ENCODE assay signal across 10 cellular contexts in genomic region chr6:2658788-2659187, GRCh38.
DNase-seq lines count a peak whose midpoint lies in the region; ATAC-seq and TF ChIP-seq lines count a peak whose summit lies in the region.
"Had no signal": no experiment of that assay in that cellular context is flagged by ENCODE, and none has a peak within 500 bp of the region (broad histone marks: within the 10 kb centered on the region; RNA-seq: fewer than 3 reads in every experiment).

No MANE protein-coding gene starts in this region.

- H3K27me3 Mint-ChIP-seq in activated CD8-positive, alpha-beta T cell treated with anti-CD3 and anti-CD28 coated beads for 36 hours: no peaks in the 10 kb centered on the region
- peaks cover 10% of the 10 kb centered on the region for H3K27me3 Mint-ChIP-seq in activated CD8-positive, alpha-beta T cell treated with anti-CD3 and anti-CD28 coated beads, Interleukin-2, amount 10 ng/mL, durations not matched to agents 7 days and 5 days (ENCODE audit: low read depth)
- H3K27me3 Mint-ChIP-seq in WTC11 (ENCODE audit: low read depth): peaks cover 2% of the 10 kb centered on the region

- H3K27me3 ChIP-seq in upper lobe of right lung: no peaks in the 10 kb centered on the region
- H3K27me3 ChIP-seq in A673 (replicated peaks; ENCODE audit: insufficient read depth, low read depth, low read length, poor library complexity): no peaks in the 10 kb centered on the region

- POLR2A ChIA-PET in activated CD8-positive, alpha-beta T cell treated with anti-CD3 and anti-CD28 coated beads for 36 hours (lab: Charles Lee): no interaction called here
- POLR2A ChIA-PET in activated CD8-positive, alpha-beta T cell treated with anti-CD3 and anti-CD28 coated beads, Interleukin-2, amount 10 ng/mL, durations not matched to agents 7 days and 5 days (lab: Charles Lee): no interaction called here
- POLR2A ChIA-PET in WTC11 (lab: Charles Lee): no interaction called here
- POLR2A ChIA-PET in A673 (lab: Charles Lee; ENCODE audit: low non-redundant PET): no interaction called here

- H3K4me3 Mint-ChIP-seq in activated CD8-positive, alpha-beta T cell treated with anti-CD3 and anti-CD28 coated beads for 36 hours: no peak overlapping the region
- H3K4me3 Mint-ChIP-seq in activated CD8-positive, alpha-beta T cell treated with anti-CD3 and anti-CD28 coated beads, Interleukin-2, amount 10 ng/mL, durations not matched to agents 7 days and 5 days: no peak overlapping the region
- no peak overlapping the region for H3K4me3 Mint-ChIP-seq in WTC11
- H3K4me3 Mint-ChIP-seq: central memory CD8-positive, alpha-beta T cell had no signal

- H3K27ac ChIP-seq in upper lobe of right lung (no peak overlapping the region), A673 (ENCODE audit: low read depth, low read length, poor library complexity, severe bottlenecking) (no peak overlapping the region)
- H3K27ac ChIP-seq: HL-60 had no signal

- H3K4me3 ChIP-seq in upper lobe of right lung (no peak overlapping the region), A673 (ENCODE audit: low read depth, low read length, poor library complexity, severe bottlenecking) (no peak overlapping the region)

- H3K4me1 ChIP-seq in upper lobe of right lung (no peaks in the 10 kb centered on the region), A673 (ENCODE audit: insufficient read depth, low read length, poor library complexity, severe bottlenecking) (no peaks in the 10 kb centered on the region)

- intact Hi-C loops in activated CD8-positive, alpha-beta T cell treated with anti-CD3 and anti-CD28 coated beads for 36 hours (cut with micrococcal nuclease): no loop called here
- intact Hi-C loops in upper lobe of right lung (cut with DNase I): no loop called here
- intact Hi-C loops in A673 (cut with micrococcal nuclease; ENCODE audit: unreplicated experiment): no loop called here

- no peak for TF ChIP-seq CTCF in activated CD8-positive, alpha-beta T cell treated with anti-CD3 and anti-CD28 coated beads for 36 hours (IDR thresholded peaks at IDR 0.05)
- TF ChIP-seq CTCF in upper lobe of right lung (IDR thresholded peaks at IDR 0.05) (no peak), WTC11 (IDR thresholded peaks at IDR 0.05) (no peak), A673 (conservative IDR thresholded peaks at IDR 0.05; ENCODE audit: low read depth, low read length) (no peak)

- ATAC-seq in activated CD8-positive, alpha-beta T cell treated with anti-CD3 and anti-CD28 coated beads for 36 hours: peak; percentile 17
- ATAC-seq in activated CD8-positive, alpha-beta T cell treated with anti-CD3 and anti-CD28 coated beads, Interleukin-2, amount 10 ng/mL, durations not matched to agents 7 days and 5 days: no peak
- ATAC-seq in HG03039 (IDR thresholded peaks at IDR 0.05; ENCODE audit: unreplicated experiment): peak; percentile 70
- ATAC-seq in upper lobe of right lung: peak; percentile 70
- no peak for ATAC-seq in WTC11

- peak; percentile 10 for DNase-seq in activated CD8-positive, alpha-beta T cell treated with anti-CD3 and anti-CD28 coated beads for 36 hours
- no peak for DNase-seq in activated CD8-positive, alpha-beta T cell treated with anti-CD3 and anti-CD28 coated beads, Interleukin-2, amount 10 ng/mL, durations not matched to agents 7 days and 5 days
- peak; percentile 63 for DNase-seq in RPMI7951 (ENCODE audit: low read depth)
- DNase-seq in upper lobe of right lung: no peak
- no peak for DNase-seq in WTC11 (ENCODE audit: low spot score)
- no peak for DNase-seq in A673 (ENCODE audit: low spot score)
- DNase-seq in DMS79 treated with DMSO at 0.1 percent for 48 hours (lab: John Stamatoyannopoulos, UW): no peak

- BruUV-seq in A673 (replicated peaks; lab: Mats Ljungman, UMichigan): no TSS peak

- no peaks in the 10 kb centered on the region for H3K36me3 Mint-ChIP-seq in activated CD8-positive, alpha-beta T cell treated with anti-CD3 and anti-CD28 coated beads for 36 hours (ENCODE audit: low read depth)
- H3K36me3 Mint-ChIP-seq in activated CD8-positive, alpha-beta T cell treated with anti-CD3 and anti-CD28 coated beads, Interleukin-2, amount 10 ng/mL, durations not matched to agents 7 days and 5 days (ENCODE audit: low read depth): no peaks in the 10 kb centered on the region
- H3K36me3 Mint-ChIP-seq in WTC11: peaks cover 8% of the 10 kb centered on the region

- peaks cover 11% of the 10 kb centered on the region for H3K4me1 Mint-ChIP-seq in activated CD8-positive, alpha-beta T cell treated with anti-CD3 and anti-CD28 coated beads for 36 hours (ENCODE audit: low read depth)
- no peaks in the 10 kb centered on the region for H3K4me1 Mint-ChIP-seq in activated CD8-positive, alpha-beta T cell treated with anti-CD3 and anti-CD28 coated beads, Interleukin-2, amount 10 ng/mL, durations not matched to agents 7 days and 5 days (ENCODE audit: low read depth)
- peaks cover 32% of the 10 kb centered on the region for H3K4me1 Mint-ChIP-seq in WTC11
- H3K4me1 Mint-ChIP-seq: central memory CD8-positive, alpha-beta T cell had no signal

- H3K9me3 Mint-ChIP-seq in activated CD8-positive, alpha-beta T cell treated with anti-CD3 and anti-CD28 coated beads for 36 hours: peaks cover 4% of the 10 kb centered on the region
- H3K9me3 Mint-ChIP-seq in activated CD8-positive, alpha-beta T cell treated with anti-CD3 and anti-CD28 coated beads, Interleukin-2, amount 10 ng/mL, durations not matched to agents 7 days and 5 days (ENCODE audit: insufficient read depth): no peaks in the 10 kb centered on the region
- peaks cover 19% of the 10 kb centered on the region for H3K9me3 Mint-ChIP-seq in WTC11
- H3K9me3 Mint-ChIP-seq: central memory CD8-positive, alpha-beta T cell had no signal

- H3K36me3 ChIP-seq in upper lobe of right lung (no peaks in the 10 kb centered on the region), A673 (ENCODE audit: insufficient read depth, low read length, poor library complexity, severe bottlenecking) (no peaks in the 10 kb centered on the region)

- H3K9me3 ChIP-seq in upper lobe of right lung (no peaks in the 10 kb centered on the region), A673 (ENCODE audit: low read depth, low read length, poor library complexity, severe bottlenecking) (no peaks in the 10 kb centered on the region)

- CTCF ChIA-PET in activated CD8-positive, alpha-beta T cell treated with anti-CD3 and anti-CD28 coated beads for 36 hours (lab: Charles Lee): interaction anchor here (1.2 kb wide), 1 partner anchor 92 kb away, joined by 3 read pairs; the partner anchor contains the start of gene MYLK4
- CTCF ChIA-PET in activated CD8-positive, alpha-beta T cell treated with anti-CD3 and anti-CD28 coated beads, Interleukin-2, amount 10 ng/mL, durations not matched to agents 7 days and 5 days (lab: Charles Lee): interaction anchor here (0.5 kb wide), 1 partner anchor 24 kb away, joined by 3 read pairs; no protein-coding TSS in a partner anchor
- CTCF ChIA-PET in WTC11 (lab: Charles Lee): no interaction called here
- CTCF ChIA-PET in A673 (lab: Charles Lee): no interaction called here

- H3K27ac Mint-ChIP-seq in activated CD8-positive, alpha-beta T cell treated with anti-CD3 and anti-CD28 coated beads for 36 hours: no peak overlapping the region
- H3K27ac Mint-ChIP-seq in activated CD8-positive, alpha-beta T cell treated with anti-CD3 and anti-CD28 coated beads, Interleukin-2, amount 10 ng/mL, durations not matched to agents 7 days and 5 days: no peak overlapping the region
- H3K27ac Mint-ChIP-seq in WTC11: no peak overlapping the region

TF ChIP-seq in WTC11, 78 proteins besides CTCF, POLR2A, EP300 and RAD21 (continues in another document):
- TF ChIP-seq USF1 (CRISPR knock-in tag; IDR thresholded peaks at IDR 0.05): no peak
- no peak for TF ChIP-seq SMAD4 (CRISPR knock-in tag; IDR thresholded peaks at IDR 0.05)
- TF ChIP-seq STAT6 (CRISPR knock-in tag; conservative IDR thresholded peaks at IDR 0.05; ENCODE audit: low read depth): no peak
- no peak for TF ChIP-seq RORB (CRISPR knock-in tag; IDR thresholded peaks at IDR 0.05)
- TF ChIP-seq IRF1 (CRISPR knock-in tag; IDR thresholded peaks at IDR 0.05): no peak
- no peak for TF ChIP-seq ETV6 (CRISPR knock-in tag; IDR thresholded peaks at IDR 0.05)

Comparison
In these comparisons a context has a peak if more than half of its experiments do, and no peak if none do; other contexts are left out.
1. ATAC-seq: peak in activated CD8-positive, alpha-beta T cell treated with anti-CD3 and anti-CD28 coated beads for 36 hours (single experiment), HG03039 (single experiment) and upper lobe of right lung (single experiment); none in activated CD8-positive, alpha-beta T cell treated with anti-CD3 and anti-CD28 coated beads, Interleukin-2, amount 10 ng/mL, durations not matched to agents 7 days and 5 days (single experiment) and WTC11 (single experiment).
2. DNase-seq: peak in activated CD8-positive, alpha-beta T cell treated with anti-CD3 and anti-CD28 coated beads for 36 hours (single experiment) and RPMI7951 (single experiment); none in activated CD8-positive, alpha-beta T cell treated with anti-CD3 and anti-CD28 coated beads, Interleukin-2, amount 10 ng/mL, durations not matched to agents 7 days and 5 days (single experiment), upper lobe of right lung (single experiment), WTC11 (single experiment), A673 (single experiment) and DMS79 treated with DMSO at 0.1 percent for 48 hours (single experiment).
3. CTCF ChIA-PET loops: an anchor here in activated CD8-positive, alpha-beta T cell treated with anti-CD3 and anti-CD28 coated beads for 36 hours (1.2 kb wide) and activated CD8-positive, alpha-beta T cell treated with anti-CD3 and anti-CD28 coated beads, Interleukin-2, amount 10 ng/mL, durations not matched to agents 7 days and 5 days (0.5 kb wide); none called in WTC11 and A673.